ENCODE assay signal across 1 cellular context in genomic region chr14:21267431-21267845, GRCh38.
TF ChIP-seq lines count a peak whose summit lies in the region.

No MANE protein-coding gene starts in this region.

TF ChIP-seq in HepG2, 621 proteins besides CTCF, POLR2A, EP300 and RAD21 (continued from another document and continues in another):
- TF ChIP-seq AFF4 (CRISPR knock-in tag; IDR thresholded peaks at IDR 0.05): 0 out of 2 replicates have a peak, but pooled peaks have one; percentile 31
- TF ChIP-seq IRX3 (CRISPR knock-in tag; IDR thresholded peaks at IDR 0.05; ENCODE audit: borderline replicate concordance, low read depth): no peak
- TF ChIP-seq ZNF331 (CRISPR knock-in tag; IDR thresholded peaks at IDR 0.05): no peak
- TF ChIP-seq ZFP36 (IDR thresholded peaks at IDR 0.05; ENCODE audit: borderline replicate concordance, low read depth, low read length, partially characterized antibody): no peak
- TF ChIP-seq LRRFIP1 (CRISPR knock-in tag; conservative IDR thresholded peaks at IDR 0.05): no peak
- TF ChIP-seq ZNF101 (CRISPR knock-in tag; IDR thresholded peaks at IDR 0.05; ENCODE audit: borderline replicate concordance, low read depth): no peak
- TF ChIP-seq KLF9 (CRISPR knock-in tag; IDR thresholded peaks at IDR 0.05; ENCODE audit: low read depth): no peak
- no peak for TF ChIP-seq ETV5 (CRISPR knock-in tag; IDR thresholded peaks at IDR 0.05; ENCODE audit: borderline replicate concordance)
- TF ChIP-seq SRF (IDR thresholded peaks at IDR 0.05; ENCODE audit: low read depth, low read length): no peak
- TF ChIP-seq CC2D1A (CRISPR knock-in tag; IDR thresholded peaks at IDR 0.05): no peak
- no peak for TF ChIP-seq MIER3 (CRISPR knock-in tag; IDR thresholded peaks at IDR 0.05; ENCODE audit: borderline replicate concordance)
- TF ChIP-seq CHCHD3 (CRISPR knock-in tag; IDR thresholded peaks at IDR 0.05): no peak
- TF ChIP-seq ZNF414 (CRISPR knock-in tag; IDR thresholded peaks at IDR 0.05): no peak
- no peak for TF ChIP-seq PAXIP1 (CRISPR knock-in tag; conservative IDR thresholded peaks at IDR 0.05)
- TF ChIP-seq YEATS2 (CRISPR knock-in tag; IDR thresholded peaks at IDR 0.05; ENCODE audit: borderline replicate concordance): no peak
- no peak for TF ChIP-seq TEAD2 (CRISPR knock-in tag; IDR thresholded peaks at IDR 0.05)
- TF ChIP-seq ZSCAN29 (CRISPR knock-in tag; conservative IDR thresholded peaks at IDR 0.05): no peak
- TF ChIP-seq PLSCR1 (CRISPR knock-in tag; IDR thresholded peaks at IDR 0.05; ENCODE audit: borderline replicate concordance): no peak
- no peak for TF ChIP-seq ZNF225 (CRISPR knock-in tag; IDR thresholded peaks at IDR 0.05)
- TF ChIP-seq ZBTB25 (CRISPR knock-in tag; IDR thresholded peaks at IDR 0.05): no peak
- TF ChIP-seq ZBTB37 (CRISPR knock-in tag; IDR thresholded peaks at IDR 0.05): no peak
- no peak for TF ChIP-seq ZNF530 (CRISPR knock-in tag; IDR thresholded peaks at IDR 0.05; ENCODE audit: low read depth)
- peak; percentile 54; the same call in 1 of the 2 replicates for TF ChIP-seq RBFOX2 (IDR thresholded peaks at IDR 0.05; ENCODE audit: low read depth, low read length)
- TF ChIP-seq ZNF44 (CRISPR knock-in tag; IDR thresholded peaks at IDR 0.05): no peak
- TF ChIP-seq CEBPB (IDR thresholded peaks at IDR 0.05; ENCODE audit: borderline replicate concordance, low read depth, low read length): no peak
- TF ChIP-seq ATF4 (CRISPR knock-in tag; IDR thresholded peaks at IDR 0.05): no peak; a peak in 1 of 4 replicates
- no peak for TF ChIP-seq RELA (CRISPR knock-in tag; IDR thresholded peaks at IDR 0.05)
- peak; percentile 13; the same call in 1 of the 2 replicates for TF ChIP-seq SIN3A (IDR thresholded peaks at IDR 0.05; ENCODE audit: borderline replicate concordance, low read depth, low read length)
- no peak for TF ChIP-seq ZNF18 (CRISPR knock-in tag; IDR thresholded peaks at IDR 0.05; ENCODE audit: insufficient replicate concordance)
- TF ChIP-seq GATA4 (IDR thresholded peaks at IDR 0.05; ENCODE audit: borderline replicate concordance, low read depth): no peak
- TF ChIP-seq ZMAT3 (CRISPR knock-in tag; conservative IDR thresholded peaks at IDR 0.05): no peak
- peak; percentile 25; the same call in 1 of the 2 replicates for TF ChIP-seq ZNF543 (CRISPR knock-in tag; IDR thresholded peaks at IDR 0.05)
- TF ChIP-seq MYNN (CRISPR knock-in tag; IDR thresholded peaks at IDR 0.05; ENCODE audit: low read depth): no peak
- no peak for TF ChIP-seq ZFP91 (CRISPR knock-in tag; IDR thresholded peaks at IDR 0.05; ENCODE audit: borderline replicate concordance)
- TF ChIP-seq ZNF629 (CRISPR knock-in tag; conservative IDR thresholded peaks at IDR 0.05): peak; percentile 4; the same call in 1 of the 2 replicates
- no peak for TF ChIP-seq NKX3-1 (CRISPR knock-in tag; IDR thresholded peaks at IDR 0.05)
- no peak for TF ChIP-seq E2F5 (CRISPR knock-in tag; conservative IDR thresholded peaks at IDR 0.05)
